Comparison of ENCODE assay signal across 13 cellular contexts in genomic region chr6:137236581-137237355, GRCh38. TPM values are rescaled to one million over a fixed set of nuclear protein-coding genes. Genes with fewer than 3 reads are reported as not detected.
A peak's percentile ranks its signal among the peaks of the same experiment; 100 is the strongest.
DNase-seq lines count a peak whose midpoint lies in the region; TF ChIP-seq lines count a peak whose summit lies in the region.
"Had no signal": no experiment of that assay in that cellular context is flagged by ENCODE, and none has a peak within 500 bp of the region (broad histone marks: within the 10 kb centered on the region; RNA-seq: fewer than 3 reads in every experiment).

No MANE protein-coding gene starts in this region.

- H4K20me1 ChIP-seq in osteoblast (ENCODE audit: insufficient read depth, low read length), result no peaks in the 10 kb centered on the region

- H3K79me2 ChIP-seq in osteoblast (ENCODE audit: insufficient read depth, low read length), result no peaks in the 10 kb centered on the region

- no peak overlapping the region for H2AFZ ChIP-seq in osteoblast (ENCODE audit: low read length)

- H3K9me3 ChIP-seq in AG04450 (ENCODE audit: control insufficient read depth, insufficient read depth, low read length) (no peaks in the 10 kb centered on the region), HUES6 (ENCODE audit: control insufficient read depth, insufficient read depth, low read depth, low read length) (peaks cover 9% of the 10 kb centered on the region; the same call in 1 of the 2 replicates), osteoblast (ENCODE audit: low read depth, low read length) (no peaks in the 10 kb centered on the region)

- H3K9ac ChIP-seq in HUES6 (ENCODE audit: low read length), result no peak overlapping the region

- CTCF ChIA-PET in AG04450 (lab: Charles Lee), result interaction anchor here (0.8 to 1.5 kb wide), 2 partner anchors 78 to 179 kb away, joined by 4 to 5 read pairs; no protein-coding TSS in a partner anchor
- CTCF ChIA-PET in activated naive CD4-positive, alpha-beta T cell treated with anti-CD3 and anti-CD28 coated beads for 36 hours (lab: Charles Lee), result interaction anchor here (1.1 kb wide), 1 partner anchor 10 kb away, joined by 3 read pairs; no protein-coding TSS in a partner anchor

- H3K27me3 ChIP-seq in AG04450 (ENCODE audit: control insufficient read depth, insufficient read depth, low read length) (no peaks in the 10 kb centered on the region), HUES6 (ENCODE audit: control insufficient read depth, insufficient read depth, low read length) (no peaks in the 10 kb centered on the region), osteoblast (ENCODE audit: insufficient read depth, low read length) (no peaks in the 10 kb centered on the region)

- H3K27me3 Mint-ChIP-seq in dendritic cell treated with granulocyte-macrophage colony-stimulating factor and Interleukin-4, amounts not matched to agents 40 ng/mL and 50 ng/mL, for 4 days, result no peaks in the 10 kb centered on the region
- no peaks in the 10 kb centered on the region for H3K27me3 Mint-ChIP-seq in activated naive CD4-positive, alpha-beta T cell treated with anti-CD3 and anti-CD28 coated beads for 36 hours (ENCODE audit: low read depth)
- H3K27me3 Mint-ChIP-seq: B cell had no signal

- TF ChIP-seq CTCF in AG04450 (IDR thresholded peaks at IDR 0.05; ENCODE audit: low read depth, low read length), result no peak
- TF ChIP-seq CTCF in osteoblast (IDR thresholded peaks at IDR 0.05; ENCODE audit: extremely low read depth, low read depth, low read length), result no peak

- H3K4me3 Mint-ChIP-seq in dendritic cell treated with granulocyte-macrophage colony-stimulating factor and Interleukin-4, amounts not matched to agents 40 ng/mL and 50 ng/mL, for 4 days, result no peak overlapping the region
- H3K4me3 Mint-ChIP-seq in activated naive CD4-positive, alpha-beta T cell treated with anti-CD3 and anti-CD28 coated beads for 36 hours, result no peak overlapping the region
- H3K4me3 Mint-ChIP-seq: B cell had no signal

- DNase-seq in AG04450 (ENCODE audit: low read depth, low spot score), result no peak
- no peak for DNase-seq in osteoblast (ENCODE audit: insufficient read length, low spot score, missing footprints)
- no peak for DNase-seq in activated naive CD4-positive, alpha-beta T cell treated with anti-CD3 and anti-CD28 coated beads for 36 hours
- no peak for DNase-seq in NCI-H510A (lab: John Stamatoyannopoulos, UW)
- no peak for DNase-seq in germinal center (ENCODE audit: low spot score)
- DNase-seq in AML-193 (lab: John Stamatoyannopoulos, UW), result no peak
- DNase-seq: activated CD8-positive, alpha-beta memory T cell treated with anti-CD3 and anti-CD28 coated beads for 24 hours; activated gamma-delta T cell; DMS79; NK-92 treated with Interleukin-12 subunit alpha and Interleukin-12 subunit beta, amount 100 ng/mL, for 24 hours had no signal

- H3K4me3 ChIP-seq in AG04450 (ENCODE audit: low read depth, low read length) (no peak overlapping the region), HUES6 (ENCODE audit: low read depth, low read length) (no peak overlapping the region), osteoblast (ENCODE audit: insufficient read depth, low read length) (no peak overlapping the region)

- no peak overlapping the region for H3K4me2 ChIP-seq in osteoblast (ENCODE audit: insufficient read depth, low read length)

- POLR2A ChIA-PET in AG04450 (lab: Yijun Ruan, JAX), result no interaction called here

- no peaks in the 10 kb centered on the region for H3K36me3 ChIP-seq in HUES6 (ENCODE audit: control insufficient read depth, insufficient read depth, low read length)
- no peaks in the 10 kb centered on the region for H3K36me3 ChIP-seq in osteoblast (ENCODE audit: insufficient read depth, low read length)

- no peaks in the 10 kb centered on the region for H3K4me1 ChIP-seq in HUES6 (ENCODE audit: control insufficient read depth, insufficient read depth, low read length)
- H3K4me1 ChIP-seq in osteoblast (ENCODE audit: insufficient read depth, low read length), result peaks cover 32% of the 10 kb centered on the region

- intact Hi-C loops in dendritic cell treated with granulocyte-macrophage colony-stimulating factor and Interleukin-4, amounts not matched to agents 40 ng/mL and 50 ng/mL, for 4 days (cut with micrococcal nuclease), result no loop called here
- intact Hi-C loops in activated naive CD4-positive, alpha-beta T cell treated with anti-CD3 and anti-CD28 coated beads for 36 hours (cut with micrococcal nuclease), result loop anchor here (10.0 kb wide), 1 partner anchor 748 kb away; no protein-coding TSS in a partner anchor

- H3K9me3 Mint-ChIP-seq in dendritic cell treated with granulocyte-macrophage colony-stimulating factor and Interleukin-4, amounts not matched to agents 40 ng/mL and 50 ng/mL, for 4 days, result peaks cover 12% of the 10 kb centered on the region
- H3K9me3 Mint-ChIP-seq in activated naive CD4-positive, alpha-beta T cell treated with anti-CD3 and anti-CD28 coated beads for 36 hours, result peaks cover 4% of the 10 kb centered on the region

- peaks cover 73% of the 10 kb centered on the region for H3K4me1 Mint-ChIP-seq in dendritic cell treated with granulocyte-macrophage colony-stimulating factor and Interleukin-4, amounts not matched to agents 40 ng/mL and 50 ng/mL, for 4 days (ENCODE audit: low read depth)
- H3K4me1 Mint-ChIP-seq in activated naive CD4-positive, alpha-beta T cell treated with anti-CD3 and anti-CD28 coated beads for 36 hours (ENCODE audit: low read depth), result peaks cover 31% of the 10 kb centered on the region

- no peaks in the 10 kb centered on the region for H3K36me3 Mint-ChIP-seq in dendritic cell treated with granulocyte-macrophage colony-stimulating factor and Interleukin-4, amounts not matched to agents 40 ng/mL and 50 ng/mL, for 4 days (ENCODE audit: low read depth)
- no peaks in the 10 kb centered on the region for H3K36me3 Mint-ChIP-seq in activated naive CD4-positive, alpha-beta T cell treated with anti-CD3 and anti-CD28 coated beads for 36 hours (ENCODE audit: low read depth)

- H3K27ac ChIP-seq in AG04450 (ENCODE audit: low read depth, low read length), result peak overlapping the region; percentile 65
- peak overlapping the region; percentile 23; the same call in 1 of the 2 replicates for H3K27ac ChIP-seq in HUES6 (ENCODE audit: low read depth, low read length)
- H3K27ac ChIP-seq in osteoblast (ENCODE audit: low read depth, low read length), result peak overlapping the region; percentile 66

- peak overlapping the region; percentile 94 for H3K27ac Mint-ChIP-seq in dendritic cell treated with granulocyte-macrophage colony-stimulating factor and Interleukin-4, amounts not matched to agents 40 ng/mL and 50 ng/mL, for 4 days
- H3K27ac Mint-ChIP-seq in activated naive CD4-positive, alpha-beta T cell treated with anti-CD3 and anti-CD28 coated beads for 36 hours, result no peak overlapping the region
- H3K27ac Mint-ChIP-seq: B cell had no signal

RNA-seq across cellular contexts. Expression of gene IFNGR1, which starts 17.6 kb away (rescaled TPM):
- 28.4 and 36.3 TPM in 2 replicates for polyA plus RNA-seq in AG04450 (2011; rRNA removed)
- polyA minus RNA-seq in AG04450 (2011; rRNA and poly(A)+ RNA removed), result 19.5 and 22.7 TPM in 2 replicates
- total RNA-seq in osteoblast, result 62.6 and 68.1 TPM in 2 replicates
- total RNA-seq in activated naive CD4-positive, alpha-beta T cell treated with anti-CD3 and anti-CD28 coated beads for 36 hours, result 10 to 100 TPM; 25.5 to 26.4 TPM
